In genomic region chr10:30151581-30152389, GRCh38 we compare ENCODE assay signal across 9 cellular contexts.
DNase-seq lines count a peak whose midpoint lies in the region; ATAC-seq, FAIRE-seq and TF ChIP-seq lines count a peak whose summit lies in the region.
"Had no signal": no experiment of that assay in that cellular context is flagged by ENCODE, and none has a peak within 500 bp of the region (broad histone marks: within the 10 kb centered on the region; RNA-seq: fewer than 3 reads in every experiment).

No MANE protein-coding gene starts in this region.

- no peak for TF ChIP-seq CTCF in bronchial epithelial cell (IDR thresholded peaks at IDR 0.05; ENCODE audit: insufficient read depth, low read length, severe bottlenecking)
- TF ChIP-seq CTCF in mucosa of descending colon (IDR thresholded peaks at IDR 0.05) = no peak
- no peak for TF ChIP-seq CTCF in CD14-positive monocyte (IDR thresholded peaks at IDR 0.05)

- DNase-seq in ELF-1 (ENCODE audit: low read depth, low spot score) (peak; percentile 97), NCI-H146 (lab: John Stamatoyannopoulos, UW) (peak; percentile 80), bronchial epithelial cell (ENCODE audit: low read depth) (peak; percentile 70), mucosa of descending colon (peak in 2 of 3 donors; percentile 4 to 50), CD14-positive monocyte (ENCODE audit: low spot score) (no peak), COR-L47 (lab: John Stamatoyannopoulos, UW) (no peak)
- no peak for DNase-seq in stimulated activated CD4-positive, alpha-beta T cell treated with anti-CD3 and anti-CD28 coated beads, Interleukin-1b, Interleukin-23, amount 100 ng/mL, for 48 hours
- DNase-seq: stimulated activated CD4-positive, alpha-beta T cell treated with anti-CD3 and anti-CD28 coated beads, Interleukin-2, amount 100 ng/mL, for 48 hours had no signal

- H3K4me1 Mint-ChIP-seq in CD14-positive monocyte = peaks cover 3% of the 10 kb centered on the region

- H3K27me3 ChIP-seq in bronchial epithelial cell (ENCODE audit: control insufficient read depth, insufficient read depth, low read length) = no peaks in the 10 kb centered on the region

- no peaks in the 10 kb centered on the region for H3K36me3 ChIP-seq in bronchial epithelial cell (ENCODE audit: control insufficient read depth, insufficient read depth, low read length)
- no peaks in the 10 kb centered on the region for H3K36me3 ChIP-seq in mucosa of descending colon (ENCODE audit: low read depth)

- FAIRE-seq in bronchial epithelial cell (lab: Jason Lieb, UNC) = peak; percentile 18

- intact Hi-C loops in mucosa of descending colon (cut with DNase I, micrococcal nuclease) = no loop called here
- intact Hi-C loops in CD14-positive monocyte (cut with micrococcal nuclease) = no loop called here

- no peaks in the 10 kb centered on the region for H3K9me3 ChIP-seq in mucosa of descending colon

- H3K4me3 Mint-ChIP-seq in CD14-positive monocyte = no peak overlapping the region

- H3K4me3 ChIP-seq in bronchial epithelial cell (ENCODE audit: low read depth, low read length) (no peak overlapping the region), mucosa of descending colon (no peak overlapping the region)

- ATAC-seq in mucosa of descending colon (peak; percentile 46), GM18861 (IDR thresholded peaks at IDR 0.05; ENCODE audit: unreplicated experiment) (no peak)

- no peaks in the 10 kb centered on the region for H3K36me3 Mint-ChIP-seq in CD14-positive monocyte

- peaks cover 8 to 18% (median 13%) of the 10 kb centered on the region in 7 donors for H3K9me3 Mint-ChIP-seq in CD14-positive monocyte

- no peaks in the 10 kb centered on the region for H3K4me1 ChIP-seq in mucosa of descending colon (ENCODE audit: low read depth)

- H3K27me3 Mint-ChIP-seq in CD14-positive monocyte (ENCODE audit: low read depth in 3 of 3) = peaks cover 2 to 4% (median 3%) of the 10 kb centered on the region in 3 donors

- H3K27ac Mint-ChIP-seq in CD14-positive monocyte = no peak overlapping the region

Comparison
In these comparisons a context has a peak if more than half of its experiments do, and no peak if none do; other contexts are left out.
1. DNase-seq: peak in ELF-1 (single experiment), NCI-H146 (single experiment), bronchial epithelial cell (single experiment) and mucosa of descending colon (2 of 3); none in CD14-positive monocyte (single experiment), COR-L47 (single experiment) and stimulated activated CD4-positive, alpha-beta T cell treated with anti-CD3 and anti-CD28 coated beads, Interleukin-1b, Interleukin-23, amount 100 ng/mL, for 48 hours (single experiment).